9 cellular contexts compared by ENCODE assay signal in genomic region chr12:96094201-96094600, GRCh38. TPM values are rescaled to one million over a fixed set of nuclear protein-coding genes. Genes with fewer than 3 reads are reported as not detected.
A peak's percentile ranks its signal among the peaks of the same experiment; 100 is the strongest.
DNase-seq lines count a peak whose midpoint lies in the region; ATAC-seq, FAIRE-seq and TF ChIP-seq lines count a peak whose summit lies in the region.
"Had no signal": no experiment of that assay in that cellular context is flagged by ENCODE, and none has a peak within 500 bp of the region (broad histone marks: within the 10 kb centered on the region; RNA-seq: fewer than 3 reads in every experiment).

No MANE protein-coding gene starts in this region.

- peak overlapping the region in 8 of 11 experiments; percentile 4 to 75 (median 66); a peak in 14 of 22 replicates for H3K9ac ChIP-seq in BLaER1 treated with 17β-estradiol and CSF1 and Interleukin-3, amounts not matched to agents 10 nM and 100 nM

- H3K27ac ChIP-seq in BLaER1 treated with 17β-estradiol and CSF1 and Interleukin-3, amounts not matched to agents 10 nM and 100 nM, result peak overlapping the region in 9 of 11 experiments; percentile 8 to 86 (median 81); a peak in 17 of 22 replicates

- peak overlapping the region; percentile 21 to 85 (median 75); a peak in 21 of 22 replicates for H3K4me2 ChIP-seq in BLaER1 treated with 17β-estradiol and CSF1 and Interleukin-3, amounts not matched to agents 10 nM and 100 nM

- peaks cover 19 to 64% (median 52%) of the 10 kb centered on the region in 10 experiments for H3K4me1 ChIP-seq in BLaER1 treated with 17β-estradiol and CSF1 and Interleukin-3, amounts not matched to agents 10 nM and 100 nM

- peak; percentile 67 for DNase-seq in H54 (ENCODE audit: insufficient read length, low spot score)
- DNase-seq in NCI-H774 (lab: John Stamatoyannopoulos, UW), result peak; percentile 50
- DNase-seq in left ventricle myocardium superior, result no peak
- no peak for DNase-seq in AG20443 (ENCODE audit: low spot score)
- DNase-seq in activated effector memory CD4-positive, alpha-beta T cell treated with anti-CD3 and anti-CD28 coated beads, Interleukin-2, amount 50 U/mL, for 16 hours, result no peak
- DNase-seq: NCI-H1930 had no signal

- FAIRE-seq in H54 (lab: Jason Lieb, UNC), result peak; percentile 98

- peaks cover 30 to 40% (median 36%) of the 10 kb centered on the region in 11 experiments for H3K9me3 ChIP-seq in BLaER1 treated with 17β-estradiol and CSF1 and Interleukin-3, amounts not matched to agents 10 nM and 100 nM (replicated peaks in 1 of 11)

- H4K20me1 ChIP-seq in BLaER1 treated with 17β-estradiol and CSF1 and Interleukin-3, amounts not matched to agents 10 nM and 100 nM, result no peaks in the 10 kb centered on the region

- intact Hi-C loops in left ventricle myocardium superior (cut with micrococcal nuclease), result no loop called here

- H3K27me3 ChIP-seq in BLaER1 treated with 17β-estradiol and CSF1 and Interleukin-3, amounts not matched to agents 10 nM and 100 nM, result no peaks in the 10 kb centered on the region

- TF ChIP-seq POLR2A in H54 (IDR thresholded peaks at IDR 0.05; ENCODE audit: low read depth, low read length), result no peak

- ATAC-seq in left ventricle myocardium superior, result peak; percentile 47
- ATAC-seq in GM19463 (IDR thresholded peaks at IDR 0.05; ENCODE audit: unreplicated experiment), result no peak
- ATAC-seq in GM19452 (IDR thresholded peaks at IDR 0.05; ENCODE audit: unreplicated experiment), result no peak

- H3K4me3 ChIP-seq in BLaER1 treated with 17β-estradiol and CSF1 and Interleukin-3, amounts not matched to agents 10 nM and 100 nM, result peak overlapping the region in 2 of 10 experiments; percentile 3 to 29; a peak in 3 of 20 replicates

- peaks cover 0 to 6% (median 0%) of the 10 kb centered on the region in 11 experiments; a peak in 1 of 22 replicates for H3K36me3 ChIP-seq in BLaER1 treated with 17β-estradiol and CSF1 and Interleukin-3, amounts not matched to agents 10 nM and 100 nM

RNA-seq across cellular contexts. Expression of gene LTA4H, which starts 58.8 kb away (rescaled TPM):
- total RNA-seq in left ventricle myocardium superior, result 42.0 TPM

Comparison
In these comparisons a context has a peak if more than half of its experiments do, and no peak if none do; other contexts are left out.
1. DNase-seq: peak in H54 (single experiment) and NCI-H774 (single experiment); none in left ventricle myocardium superior (single experiment), AG20443 (single experiment) and activated effector memory CD4-positive, alpha-beta T cell treated with anti-CD3 and anti-CD28 coated beads, Interleukin-2, amount 50 U/mL, for 16 hours (single experiment).